ENCODE assay signal across 14 cellular contexts in the genomic region with DNA sequence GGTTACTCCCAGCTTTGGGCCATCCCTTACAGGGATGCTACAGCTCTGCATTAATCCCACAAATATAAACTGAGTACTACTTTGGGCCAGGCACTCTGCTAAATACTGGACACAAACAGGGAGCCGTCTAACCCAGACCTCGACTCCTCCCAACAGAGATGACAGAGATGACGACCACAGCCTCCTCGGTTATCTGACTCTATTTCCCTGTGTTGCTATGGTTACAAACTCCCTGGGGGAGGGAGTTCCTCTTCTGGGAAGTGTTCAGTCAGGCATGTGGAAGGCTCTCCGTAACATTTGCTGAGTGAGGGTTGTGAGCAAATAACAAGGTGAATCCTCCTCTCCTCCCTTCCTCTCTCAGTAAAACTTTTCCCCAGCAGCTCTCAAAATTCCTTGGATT. TPM values are rescaled to one million over a fixed set of nuclear protein-coding genes. Genes with fewer than 3 reads are reported as not detected.
DNase-seq lines count a peak whose midpoint lies in the region; ATAC-seq and TF ChIP-seq lines count a peak whose summit lies in the region.
"Had no signal": no experiment of that assay in that cellular context is flagged by ENCODE, and none has a peak within 500 bp of the region (broad histone marks: within the 10 kb centered on the region; RNA-seq: fewer than 3 reads in every experiment).

No MANE protein-coding gene starts in this region.

- DNase-seq in ELF-1 (ENCODE audit: low read depth, low spot score) (peak; percentile 68), NCI-H526 treated with DMSO at 0.1 percent for 48 hours (lab: John Stamatoyannopoulos, UW) (peak; percentile 35), fibroblast of mammary gland (ENCODE audit: low read depth) (peak; percentile 57), nephron progenitor cell (peak; percentile 51), prostate gland (ENCODE audit: low spot score) (no peak)
- DNase-seq in stimulated activated CD4-positive, alpha-beta T cell treated with anti-CD3 and anti-CD28 coated beads, Interleukin-2, amount 100 ng/mL, for 48 hours = no peak
- DNase-seq in stimulated activated CD4-positive, alpha-beta T cell treated with anti-CD3 and anti-CD28 coated beads, Interleukin-1b, Interleukin-23, amount 100 ng/mL, for 48 hours = no peak
- DNase-seq: activated CD4-positive, alpha-beta T cell treated with anti-CD3 and anti-CD28 coated beads for 1 hour; activated naive CD4-positive, alpha-beta T cell treated with Interleukin-2 at 50 U/mL for 16 hours; DMS153; NCI-H1048; nucleus accumbens; transverse colon had no signal

- no peaks in the 10 kb centered on the region for H3K36me3 ChIP-seq in prostate gland
- H3K36me3 ChIP-seq: transverse colon had no signal

- H3K4me3 ChIP-seq in fibroblast of mammary gland (ENCODE audit: control insufficient read depth, low read depth, low read length) (no peak overlapping the region), prostate gland (no peak overlapping the region)
- H3K4me3 ChIP-seq: transverse colon had no signal

- no peak for TF ChIP-seq CTCF in fibroblast of mammary gland (conservative IDR thresholded peaks at IDR 0.05; ENCODE audit: control insufficient read depth, insufficient read depth, low read depth, low read length)
- TF ChIP-seq CTCF in nephron progenitor cell (IDR thresholded peaks at IDR 0.05) = no peak
- no peak for TF ChIP-seq CTCF in prostate gland (IDR thresholded peaks at IDR 0.05)

- no peak for TF ChIP-seq POLR2A in prostate gland (IDR thresholded peaks at IDR 0.05)

- H3K27me3 Mint-ChIP-seq in nephron progenitor cell (ENCODE audit: low read depth, poor library complexity) = peaks cover 14% of the 10 kb centered on the region

- intact Hi-C loops in prostate gland (cut with DNase I) = no loop called here

- no peaks in the 10 kb centered on the region for H3K9me3 ChIP-seq in prostate gland
- H3K9me3 ChIP-seq: transverse colon had no signal

- ATAC-seq in HG03039 (IDR thresholded peaks at IDR 0.05; ENCODE audit: unreplicated experiment) = no peak

- H3K27ac ChIP-seq in prostate gland = no peak overlapping the region
- H3K27ac ChIP-seq: transverse colon had no signal

- H3K4me3 Mint-ChIP-seq in nephron progenitor cell = peak overlapping the region; percentile 58

- H3K27me3 ChIP-seq in prostate gland (replicated peaks; ENCODE audit: insufficient read depth) = no peaks in the 10 kb centered on the region
- H3K27me3 ChIP-seq: transverse colon had no signal

- peak overlapping the region; percentile 93 for H3K27ac Mint-ChIP-seq in nephron progenitor cell

- H3K9me3 Mint-ChIP-seq in nephron progenitor cell = no peaks in the 10 kb centered on the region

- H3K4me1 Mint-ChIP-seq in nephron progenitor cell = peaks cover 48% of the 10 kb centered on the region

- H3K4me1 ChIP-seq in prostate gland (replicated peaks) = no peaks in the 10 kb centered on the region
- H3K4me1 ChIP-seq: transverse colon had no signal

- no peaks in the 10 kb centered on the region for H3K36me3 Mint-ChIP-seq in nephron progenitor cell (ENCODE audit: low read depth)

- WGBS in prostate gland = 51% methylated on average over 5 of the region's 5 CpGs

RNA-seq across cellular contexts. Expression of a gene that starts 6.7 kb away (rescaled TPM):
- 10 to 100 TPM; 15.6 to 33.1 TPM for total RNA-seq in prostate gland

Comparison
In these comparisons a context has a peak if more than half of its experiments do, and no peak if none do; other contexts are left out.
1. DNase-seq: peak in ELF-1 (single experiment), NCI-H526 treated with DMSO at 0.1 percent for 48 hours (single experiment), fibroblast of mammary gland (single experiment) and nephron progenitor cell (single experiment); none in stimulated activated CD4-positive, alpha-beta T cell treated with anti-CD3 and anti-CD28 coated beads, Interleukin-2, amount 100 ng/mL, for 48 hours (0 of 2), stimulated activated CD4-positive, alpha-beta T cell treated with anti-CD3 and anti-CD28 coated beads, Interleukin-1b, Interleukin-23, amount 100 ng/mL, for 48 hours (single experiment) and prostate gland (single experiment).